ENCODE assay signal across 20 cellular contexts in the genomic region with DNA sequence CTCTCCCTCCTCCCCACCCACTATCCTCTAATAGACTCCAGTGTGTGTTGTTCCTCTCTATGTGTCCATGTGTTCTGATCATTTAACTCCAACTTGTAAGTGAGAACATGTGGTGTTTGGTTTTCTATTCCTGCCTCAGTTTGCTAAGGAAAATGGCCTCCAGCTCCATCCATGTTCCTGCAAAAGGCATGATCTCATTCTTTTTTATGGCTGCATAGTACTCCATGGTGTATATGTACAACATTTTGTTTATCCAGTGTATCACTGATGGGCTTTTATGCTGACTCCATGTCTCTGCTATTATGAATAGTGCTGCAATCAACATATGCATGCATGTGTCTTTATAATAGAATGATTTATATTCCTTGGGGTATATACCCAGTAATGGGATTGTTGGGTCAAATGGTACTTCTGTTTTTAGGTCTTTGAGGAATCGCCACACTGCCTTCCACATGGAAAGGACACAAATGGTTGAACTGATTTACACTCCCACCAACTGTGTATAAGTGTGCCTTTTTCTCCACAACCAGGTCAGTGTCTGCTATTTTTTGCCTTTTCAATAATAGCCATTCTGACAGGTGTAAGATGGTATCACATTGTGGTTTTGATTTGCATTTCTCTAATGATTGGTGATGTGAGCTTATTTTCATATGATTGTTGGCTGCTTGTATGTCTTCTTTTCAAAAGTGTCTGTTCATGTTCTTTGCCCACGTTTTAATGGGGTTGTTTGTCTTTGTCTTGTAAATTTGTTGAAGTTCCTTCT.
DNase-seq lines count a peak whose midpoint lies in the region; ATAC-seq, FAIRE-seq and TF ChIP-seq lines count a peak whose summit lies in the region.
"Had no signal": no experiment of that assay in that cellular context is flagged by ENCODE, and none has a peak within 500 bp of the region (broad histone marks: within the 10 kb centered on the region; RNA-seq: fewer than 3 reads in every experiment).

No MANE protein-coding gene starts in this region.

- no peak for TF ChIP-seq CTCF in K562 (IDR thresholded peaks at IDR 0.05 in 2 of 3, conservative IDR thresholded peaks at IDR 0.05 in 1 of 3; ENCODE audit: insufficient read depth in 2 of 3, low read depth in 1 of 3, low read length in 3 of 3)
- TF ChIP-seq CTCF in upper lobe of right lung (IDR thresholded peaks at IDR 0.05), result no peak
- TF ChIP-seq CTCF in smooth muscle cell (IDR thresholded peaks at IDR 0.05; ENCODE audit: borderline replicate concordance, insufficient read depth, poor library complexity, severe bottlenecking), result no peak

- H3K9ac ChIP-seq in K562 (ENCODE audit: insufficient read depth in 1 of 2, low read depth in 2 of 2, low read length in 2 of 2) (no peak overlapping the region), smooth muscle cell (ENCODE audit: low read depth) (no peak overlapping the region)

- intact Hi-C loops in K562 (cut with micrococcal nuclease) (no loop called here), upper lobe of right lung (cut with DNase I) (no loop called here)

- H3K79me2 ChIP-seq in K562 (ENCODE audit: control insufficient read depth, insufficient read depth, low read length) (no peaks in the 10 kb centered on the region), smooth muscle cell (ENCODE audit: low read depth) (no peaks in the 10 kb centered on the region)

- CTCF ChIA-PET in K562 (lab: Yijun Ruan, JAX; ENCODE audit: low intra/inter-chr PET ratio), result no interaction called here

- H3K36me3 ChIP-seq in K562 (ENCODE audit: control insufficient read depth, insufficient read depth, low read length) (no peaks in the 10 kb centered on the region), upper lobe of right lung (no peaks in the 10 kb centered on the region), smooth muscle cell (ENCODE audit: low read depth) (no peaks in the 10 kb centered on the region)

- BruUV-seq in K562 (replicated peaks; lab: Mats Ljungman, UMichigan), result no TSS peak

- no peak for DNase-seq in K562 (ENCODE audit: extremely low read depth in 1 of 4, low spot score in 3 of 4)
- no peak for DNase-seq in upper lobe of right lung
- no peak for DNase-seq in NCI-H748 treated with DMSO at 0.1 percent for 48 hours (lab: John Stamatoyannopoulos, UW)
- no peak for DNase-seq in smooth muscle cell (lab: John Stamatoyannopoulos, UW; ENCODE audit: unreplicated experiment)
- DNase-seq: CD4-positive, alpha-beta memory T cell; DMS79 treated with DMSO at 0.1 percent for 48 hours; NCI-H1092 treated with DMSO at 0.1 percent for 48 hours; NCI-H1694 treated with DMSO at 0.1 percent for 48 hours; NCI-H2107; NCI-H2227 treated with DMSO at 0.1 percent for 48 hours; NCI-H524; NK-92 treated with Interleukin-12 subunit alpha and Interleukin-12 subunit beta, amount 100 ng/mL, for 24 hours; PC-3 had no signal

- H3K4me1 ChIP-seq in K562 (replicated peaks in 1 of 2; ENCODE audit: control insufficient read depth in 2 of 2, insufficient read depth in 2 of 2, low read length in 2 of 2) (no peaks in the 10 kb centered on the region; a peak in 1 of 5 replicates), upper lobe of right lung (peaks cover 29% of the 10 kb centered on the region), smooth muscle cell (ENCODE audit: low read depth) (peaks cover 8% of the 10 kb centered on the region)

- peak; percentile 47 for ATAC-seq in GM18867 (IDR thresholded peaks at IDR 0.05; ENCODE audit: unreplicated experiment)
- peak; percentile 66 for ATAC-seq in HG03354 (IDR thresholded peaks at IDR 0.05; ENCODE audit: poor library complexity, severe bottlenecking, unreplicated experiment)
- ATAC-seq in K562, result no peak
- ATAC-seq in upper lobe of right lung, result no peak
- ATAC-seq in SK-N-SH treated with all-trans-retinoic acid at 6 μM for 48 hours, result no peak
- ATAC-seq: HCT116, HepG2, PC-3 had no signal

- in situ Hi-C loops in K562 (cut with MboI), result no loop called here

- no peaks in the 10 kb centered on the region for H3K9me1 ChIP-seq in K562 (ENCODE audit: control insufficient read depth, insufficient read depth, low read length)

- H3F3A ChIP-seq in smooth muscle cell (ENCODE audit: low read depth), result no peaks in the 10 kb centered on the region

- H3K9me3 ChIP-seq in K562 (replicated peaks; ENCODE audit: control insufficient read depth, insufficient read depth, low read depth, low read length), result no peaks in the 10 kb centered on the region
- no peaks in the 10 kb centered on the region for H3K9me3 ChIP-seq in upper lobe of right lung
- no peaks in the 10 kb centered on the region for H3K9me3 ChIP-seq in smooth muscle cell (replicated peaks; ENCODE audit: low read depth)

- no peak for TF ChIP-seq POLR2A in K562 (conservative IDR thresholded peaks at IDR 0.05)

- 0% methylated on average over 2 of the region's 2 CpGs for WGBS in K562 (ENCODE audit: insufficient coverage, low coverage, missing lambda C conversion rate)
- WGBS in smooth muscle cell (ENCODE audit: low lambda C conversion rate), result 88% methylated on average over 2 of the region's 2 CpGs

- no peak for TF ChIP-seq RAD21 in K562 (CRISPR knock-in tag; conservative IDR thresholded peaks at IDR 0.05 in 1 of 2, IDR thresholded peaks at IDR 0.05 in 1 of 2)

- no peak overlapping the region for H3K4me3 ChIP-seq in K562
- H3K4me3 ChIP-seq in upper lobe of right lung, result no peak overlapping the region
- H3K4me3 ChIP-seq in smooth muscle cell, result no peak overlapping the region

- FAIRE-seq in K562 (lab: Jason Lieb, UNC), result no peak
- FAIRE-seq: G401.6, HepG2 had no signal

- H4K20me1 ChIP-seq in K562 (replicated peaks; ENCODE audit: control insufficient read depth, insufficient read depth, low read length) (no peaks in the 10 kb centered on the region), smooth muscle cell (ENCODE audit: low read depth) (no peaks in the 10 kb centered on the region)

- H2AFZ ChIP-seq in K562 (ENCODE audit: low read depth, low read length) (no peak overlapping the region), smooth muscle cell (ENCODE audit: low read depth) (no peak overlapping the region)

- peaks cover 0 to 2% of the 10 kb centered on the region in 2 experiments; a peak in 3 of 5 replicates for H3K27me3 ChIP-seq in K562 (ENCODE audit: control insufficient read depth in 2 of 2, insufficient read depth in 2 of 2, low read length in 2 of 2)
- no peaks in the 10 kb centered on the region for H3K27me3 ChIP-seq in upper lobe of right lung
- H3K27me3 ChIP-seq in smooth muscle cell (ENCODE audit: low read depth), result no peaks in the 10 kb centered on the region

- H3K4me2 ChIP-seq in K562 (ENCODE audit: insufficient read depth, low read length), result no peak overlapping the region
- no peak overlapping the region for H3K4me2 ChIP-seq in smooth muscle cell

- no peak for TF ChIP-seq EP300 in K562 (IDR thresholded peaks at IDR 0.05; ENCODE audit: low read length)

- POLR2A ChIA-PET in K562 (lab: Yijun Ruan, JAX), result no interaction called here

- no peak overlapping the region for H3K27ac ChIP-seq in K562 (ENCODE audit: extremely low read depth, low read depth, low read length)
- peak overlapping the region; percentile 56 for H3K27ac ChIP-seq in upper lobe of right lung
- H3K27ac ChIP-seq in smooth muscle cell (ENCODE audit: low read depth), result no peak overlapping the region
- H3K27ac ChIP-seq: RWPE1 had no signal

TF ChIP-seq in K562, 482 proteins besides CTCF, POLR2A, EP300 and RAD21:
- TF ChIP-seq ZNF146 (CRISPR knock-in tag; IDR thresholded peaks at IDR 0.05; ENCODE audit: unreplicated experiment), result peak; percentile 81
- TF ChIP-seq TCF7 (IDR thresholded peaks at IDR 0.05; ENCODE audit: borderline replicate concordance), result no peak

TF ChIP-seq in SK-N-SH treated with all-trans-retinoic acid at 6 μM for 48 hours, 23 proteins besides CTCF, POLR2A, EP300 and RAD21:
- TF ChIP-seq ZC3H10 (CRISPR knock-in tag; IDR thresholded peaks at IDR 0.05) (no peak), ZFP30 (CRISPR knock-in tag; IDR thresholded peaks at IDR 0.05) (no peak), GLIS3 (CRISPR knock-in tag; IDR thresholded peaks at IDR 0.05) (no peak), ZNF8 (CRISPR knock-in tag; IDR thresholded peaks at IDR 0.05) (no peak), RARB (CRISPR knock-in tag; IDR thresholded peaks at IDR 0.05) (no peak), BACH2 (CRISPR knock-in tag; IDR thresholded peaks at IDR 0.05; ENCODE audit: borderline replicate concordance) (no peak), TOX (CRISPR knock-in tag; IDR thresholded peaks at IDR 0.05; ENCODE audit: borderline replicate concordance) (no peak), ZNF565 (CRISPR knock-in tag; conservative IDR thresholded peaks at IDR 0.05; ENCODE audit: low read depth) (no peak), TCF4 (CRISPR knock-in tag; IDR thresholded peaks at IDR 0.05; ENCODE audit: borderline replicate concordance) (no peak)
- TF ChIP-seq, protein P1, sequence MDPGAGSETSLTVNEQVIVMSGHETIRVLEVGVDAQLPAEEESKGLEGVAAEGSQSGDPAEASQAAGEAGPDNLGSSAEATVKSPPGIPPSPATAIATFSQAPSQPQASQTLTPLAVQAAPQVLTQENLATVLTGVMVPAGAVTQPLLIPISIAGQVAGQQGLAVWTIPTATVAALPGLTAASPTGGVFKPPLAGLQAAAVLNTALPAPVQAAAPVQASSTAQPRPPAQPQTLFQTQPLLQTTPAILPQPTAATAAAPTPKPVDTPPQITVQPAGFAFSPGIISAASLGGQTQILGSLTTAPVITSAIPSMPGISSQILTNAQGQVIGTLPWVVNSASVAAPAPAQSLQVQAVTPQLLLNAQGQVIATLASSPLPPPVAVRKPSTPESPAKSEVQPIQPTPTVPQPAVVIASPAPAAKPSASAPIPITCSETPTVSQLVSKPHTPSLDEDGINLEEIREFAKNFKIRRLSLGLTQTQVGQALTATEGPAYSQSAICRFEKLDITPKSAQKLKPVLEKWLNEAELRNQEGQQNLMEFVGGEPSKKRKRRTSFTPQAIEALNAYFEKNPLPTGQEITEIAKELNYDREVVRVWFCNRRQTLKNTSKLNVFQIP (CRISPR knock-in tag; IDR thresholded peaks at IDR 0.05; ENCODE audit: borderline replicate concordance, low read depth), result no peak
- TF ChIP-seq, protein P2, sequence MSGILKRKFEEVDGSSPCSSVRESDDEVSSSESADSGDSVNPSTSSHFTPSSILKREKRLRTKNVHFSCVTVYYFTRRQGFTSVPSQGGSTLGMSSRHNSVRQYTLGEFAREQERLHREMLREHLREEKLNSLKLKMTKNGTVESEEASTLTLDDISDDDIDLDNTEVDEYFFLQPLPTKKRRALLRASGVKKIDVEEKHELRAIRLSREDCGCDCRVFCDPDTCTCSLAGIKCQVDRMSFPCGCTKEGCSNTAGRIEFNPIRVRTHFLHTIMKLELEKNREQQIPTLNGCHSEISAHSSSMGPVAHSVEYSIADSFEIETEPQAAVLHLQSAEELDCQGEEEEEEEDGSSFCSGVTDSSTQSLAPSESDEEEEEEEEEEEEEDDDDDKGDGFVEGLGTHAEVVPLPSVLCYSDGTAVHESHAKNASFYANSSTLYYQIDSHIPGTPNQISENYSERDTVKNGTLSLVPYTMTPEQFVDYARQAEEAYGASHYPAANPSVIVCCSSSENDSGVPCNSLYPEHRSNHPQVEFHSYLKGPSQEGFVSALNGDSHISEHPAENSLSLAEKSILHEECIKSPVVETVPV (CRISPR knock-in tag; IDR thresholded peaks at IDR 0.05), result no peak
TF ChIP-seq in SK-N-SH treated with all-trans-retinoic acid at 6 μM for 48 hours: peak in this region for 0.

Comparison
In these comparisons a context has a peak if more than half of its experiments do, and no peak if none do; other contexts are left out.
1. ATAC-seq: peak in GM18867 (single experiment) and HG03354 (single experiment); none in K562 (single experiment), upper lobe of right lung (single experiment) and SK-N-SH treated with all-trans-retinoic acid at 6 μM for 48 hours (single experiment).